Comparison of ENCODE assay signal across 23 cellular contexts in genomic region chr1:53188099-53188498, GRCh38. TPM values are rescaled to one million over a fixed set of nuclear protein-coding genes. Genes with fewer than 3 reads are reported as not detected.
DNase-seq lines count a peak whose midpoint lies in the region; ATAC-seq, FAIRE-seq and TF ChIP-seq lines count a peak whose summit lies in the region.
"Had no signal": no experiment of that assay in that cellular context is flagged by ENCODE, and none has a peak within 500 bp of the region (broad histone marks: within the 10 kb centered on the region; RNA-seq: fewer than 3 reads in every experiment).

No MANE protein-coding gene starts in this region.

- no peaks in the 10 kb centered on the region for H3K27me3 ChIP-seq in RWPE2 (ENCODE audit: insufficient read depth, poor library complexity, severe bottlenecking)
- H3K27me3 ChIP-seq in sigmoid colon, result no peaks in the 10 kb centered on the region
- no peaks in the 10 kb centered on the region for H3K27me3 ChIP-seq in pancreas
- H3K27me3 ChIP-seq: MG63 had no signal

- no peaks in the 10 kb centered on the region for H3K4me1 ChIP-seq in RWPE2 (ENCODE audit: insufficient read depth, poor library complexity, severe bottlenecking)
- H3K4me1 ChIP-seq in sigmoid colon, result no peaks in the 10 kb centered on the region
- peaks cover 0 to 9% (median 0%) of the 10 kb centered on the region in 3 donors for H3K4me1 ChIP-seq in pancreas

- intact Hi-C loops in sigmoid colon (cut with DNase I), result loop anchor here (5.0 to 10.0 kb wide), 2 partner anchors 281 to 343 kb away; partner anchors contain the start of gene ZYG11A
- intact Hi-C loops in pancreas (cut with DNase I), result loop anchor here in 1 of 3 donors (10.0 kb wide), 2 partner anchors 273 to 483 kb away; no protein-coding TSS in a partner anchor

- TF ChIP-seq EP300 in sigmoid colon (IDR thresholded peaks at IDR 0.05), result no peak

- WGBS in sigmoid colon, 2 donors, result 87 to 95% methylated on average over 4 of the region's 4 CpGs
- WGBS in pancreas, 2 donors, result 75 to 85% methylated on average over 4 of the region's 4 CpGs

- H3K27ac ChIP-seq in RWPE2 (ENCODE audit: poor library complexity, severe bottlenecking), result no peak overlapping the region
- H3K27ac ChIP-seq in sigmoid colon, result no peak overlapping the region
- no peak overlapping the region for H3K27ac ChIP-seq in pancreas

- H3K36me3 ChIP-seq in RWPE2 (ENCODE audit: low read depth) (no peaks in the 10 kb centered on the region), sigmoid colon (no peaks in the 10 kb centered on the region), pancreas (no peaks in the 10 kb centered on the region)
- H3K36me3 ChIP-seq: MG63 had no signal

- ATAC-seq in RWPE2 (ENCODE audit: low read depth), result peak; percentile 76; the same call in 2 of the 3 replicates
- ATAC-seq in pancreas, result no peak

- FAIRE-seq in pancreas (lab: Jason Lieb, UNC) (no peak), frontal cortex (lab: Jason Lieb, UNC) (no peak)
- FAIRE-seq: HTR-8/SVneo, RCC 7860 had no signal

- H3K4me3 ChIP-seq in RWPE2 (ENCODE audit: severe bottlenecking), result no peak overlapping the region
- H3K4me3 ChIP-seq in epithelial cell of esophagus (ENCODE audit: low read length), result no peak overlapping the region
- H3K4me3 ChIP-seq in sigmoid colon, result no peak overlapping the region
- H3K4me3 ChIP-seq in pancreas, result no peak overlapping the region
- H3K4me3 ChIP-seq: MG63 had no signal

- TF ChIP-seq CTCF in RWPE2 (IDR thresholded peaks at IDR 0.05; ENCODE audit: poor library complexity, severe bottlenecking) (no peak), epithelial cell of esophagus (IDR thresholded peaks at IDR 0.05; ENCODE audit: insufficient read depth, low read depth, low read length, missing control alignments) (no peak), sigmoid colon (IDR thresholded peaks at IDR 0.05) (no peak), pancreas (IDR thresholded peaks at IDR 0.05) (no peak)

- no peak for TF ChIP-seq POLR2A in sigmoid colon (IDR thresholded peaks at IDR 0.05)

- DNase-seq in HCEC 1CT, result peak; percentile 46
- DNase-seq in RWPE2 (ENCODE audit: low spot score), result no peak
- peak; percentile 76 for DNase-seq in epithelial cell of esophagus (ENCODE audit: low read depth)
- DNase-seq in sigmoid colon, result peak; percentile 33
- no peak for DNase-seq in pancreas
- no peak for DNase-seq in frontal cortex (ENCODE audit: low spot score in 2 of 2)
- no peak for DNase-seq in NOMO-1 (lab: John Stamatoyannopoulos, UW; ENCODE audit: unreplicated experiment in 2 of 2)
- DNase-seq: C1 segment of cervical spinal cord, DMS 273 treated with DMSO at 0.1 percent for 48 hours, DND-41, GF-D8, H7, Kasumi-1, NCI-H1048, NCI-H1436, NCI-H2029, NCI-H2171 treated with DMSO at 0.1 percent for 48 hours, NCI-H446 treated with DMSO at 0.1 percent for 48 hours, SHP77 treated with DMSO at 0.1 percent for 48 hours had no signal

- H3K9me3 ChIP-seq in RWPE2 (ENCODE audit: severe bottlenecking) (no peaks in the 10 kb centered on the region), sigmoid colon (no peaks in the 10 kb centered on the region), pancreas (no peaks in the 10 kb centered on the region)
- H3K9me3 ChIP-seq: MG63 had no signal

RNA-seq across cellular contexts. Expression of gene CPT2, which starts 8.5 kb away (rescaled TPM):
- total RNA-seq in sigmoid colon, result 10 to 100 TPM in 3 of 4 donors, 1 to 10 TPM in 1; 8.0 to 14.1 (median 11.5) TPM
- 10 to 100 TPM; 33.0 to 78.8 (median 52.9) TPM for polyA plus RNA-seq in sigmoid colon
- 10 to 100 TPM in 5 of 6 donors, 1 to 10 TPM in 1; 9.2 to 13.4 (median 10.9) TPM for total RNA-seq in pancreas
- 10 to 100 TPM in 1 of 2 donors, 1 to 10 TPM in 1; 6.3 to 12.4 TPM for polyA plus RNA-seq in pancreas
- 3.3 TPM for total RNA-seq in frontal cortex

RNA-seq across cellular contexts. Expression of gene CZIB, which starts 32.3 kb away (rescaled TPM):
- 10 to 100 TPM; 79.2 to 95.6 (median 92.7) TPM for total RNA-seq in sigmoid colon
- polyA plus RNA-seq in sigmoid colon, result 10 to 100 TPM; 49.4 to 69.1 (median 51.8) TPM
- total RNA-seq in pancreas, result 10 to 100 TPM; 12.1 to 28.4 (median 16.2) TPM
- polyA plus RNA-seq in pancreas, result 10 to 100 TPM; 40.6 to 66.9 TPM
- 42.4 TPM for total RNA-seq in frontal cortex

RNA-seq across cellular contexts. Expression of gene SLC1A7, which starts 45.7 kb away (rescaled TPM):
- total RNA-seq in sigmoid colon, result under 1 TPM in 3 of 4 donors, not detected in 1; 0.16 to 0.83 (median 0.54) TPM
- 1 to 10 TPM in 2 of 3 donors, under 1 TPM in 1; 0.86 to 1.6 (median 1.2) TPM for polyA plus RNA-seq in sigmoid colon
- not detected for total RNA-seq in pancreas
- polyA plus RNA-seq in pancreas, result under 1 TPM; 0.15 to 0.35 TPM
- total RNA-seq in frontal cortex, result not detected
- total RNA-seq: H7 had no signal
- polyA plus RNA-seq: IgD-negative memory B cell had no signal

RNA-seq across cellular contexts. Expression of gene MAGOH, which starts 50.2 kb away (rescaled TPM):
- total RNA-seq in sigmoid colon (10 to 100 TPM; 12.2 to 46.4 (median 28.7) TPM), pancreas (10 to 100 TPM in 5 of 6 donors, 1 to 10 TPM in 1; 7.8 to 16.7 (median 13.3) TPM), frontal cortex (15.9 TPM)
- polyA plus RNA-seq in sigmoid colon (10 to 100 TPM; 73.9 to 98.4 (median 95.0) TPM), pancreas (10 to 100 TPM; 42.0 to 56.3 TPM)

Comparison
In these comparisons a context has a peak if more than half of its experiments do, and no peak if none do; other contexts are left out.
1. DNase-seq: peak in HCEC 1CT (single experiment), epithelial cell of esophagus (single experiment) and sigmoid colon (single experiment); none in RWPE2 (single experiment), pancreas (0 of 6), frontal cortex (0 of 2) and NOMO-1 (0 of 2).